In genomic region chr3:31785734-31786133, GRCh38 we compare ENCODE assay signal across 30 cellular contexts.
"Had no signal": no experiment of that assay in that cellular context is flagged by ENCODE, and none has a peak within 500 bp of the region (broad histone marks: within the 10 kb centered on the region; RNA-seq: fewer than 3 reads in every experiment).

No MANE protein-coding gene starts in this region.

- DNase-seq: activated CD4-positive, alpha-beta T cell treated with anti-CD3 and anti-CD28 coated beads for 36 hours; activated CD4-positive, alpha-beta T cell treated with anti-CD3 and anti-CD28 coated beads, Interleukin-2, amount 10 ng/mL, durations not matched to agents 7 days and 5 days; activated CD4-positive, alpha-beta T cell treated with anti-CD3 and anti-CD28 coated beads, Interleukin-2, amount 50 U/mL, for 48 hours; activated CD8-positive, alpha-beta T cell treated with anti-CD3 and anti-CD28 coated beads, Interleukin-2, amount 10 ng/mL, durations not matched to agents 7 days and 5 days; activated gamma-delta T cell; activated naive CD4-positive, alpha-beta T cell treated with Interleukin-2 at 50 U/mL for 16 hours; activated naive CD8-positive, alpha-beta T cell treated with anti-CD3 and anti-CD28 coated beads, Interleukin-2, amount 10 ng/mL, durations not matched to agents 7 days and 5 days; activated T-cell treated with anti-CD3 and anti-CD28 coated beads, Interleukin-2, amount 50 U/mL, for 24 hours; body of pancreas; caudate nucleus; NCI-H1105; NCI-H1417 treated with DMSO at 0.1 percent for 48 hours; NCI-H187 treated with DMSO at 0.1 percent for 48 hours; NCI-H2081; NCI-H2171 treated with DMSO at 0.1 percent for 48 hours; NCI-H2227 treated with DMSO at 0.1 percent for 48 hours; NCI-H446; NCI-H524; NCI-H69; NCI-H82; Right ventricle myocardium superior; SJCRH30 had no signal

- H3K4me1 ChIP-seq: body of pancreas, breast epithelium, SJCRH30 had no signal

- H3K9me3 ChIP-seq: body of pancreas, breast epithelium, SJCRH30 had no signal

- H3K27me3 Mint-ChIP-seq: activated CD4-positive, alpha-beta T cell treated with anti-CD3 and anti-CD28 coated beads, Interleukin-2, amount 10 ng/mL, durations not matched to agents 7 days and 5 days; activated naive CD4-positive, alpha-beta T cell treated with anti-CD3 and anti-CD28 coated beads, Interleukin-2, amount 50 U/mL, for 24 hours had no signal

- H3K27me3 ChIP-seq: body of pancreas, breast epithelium, SJCRH30 had no signal

- H3K27ac ChIP-seq: body of pancreas, KMS-11, SJCRH30, SK-N-MC had no signal

- H3K4me2 ChIP-seq: KMS-11 had no signal

- H3K9me3 Mint-ChIP-seq: activated CD4-positive, alpha-beta T cell treated with anti-CD3 and anti-CD28 coated beads, Interleukin-2, amount 10 ng/mL, durations not matched to agents 7 days and 5 days; activated naive CD4-positive, alpha-beta T cell treated with anti-CD3 and anti-CD28 coated beads, Interleukin-2, amount 50 U/mL, for 24 hours; activated naive CD8-positive, alpha-beta T cell treated with anti-CD3 and anti-CD28 coated beads, Interleukin-2, amount 10 ng/mL, durations not matched to agents 7 days and 5 days; activated T-cell treated with anti-CD3 and anti-CD28 coated beads, Interleukin-2, amount 50 U/mL, for 24 hours; activated T-helper 2 cell treated with anti-CD3 and anti-CD28 coated beads, Interferon-gamma antibody, Interleukin-2, Interleukin-4, amounts not matched to agents 10 μg/mL and 5 μg/mL and 100 μg/mL, durations not matched to agents 14 hours and 24 hours and 36 hours; T-helper 2 cell treated with Interferon-gamma antibody and Interleukin-4, amounts not matched to agents 5 μg/mL and 100 μg/mL, for 36 hours had no signal

- H3K36me3 ChIP-seq: breast epithelium, SJCRH30 had no signal

- H3K4me1 Mint-ChIP-seq: activated CD4-positive, alpha-beta T cell treated with anti-CD3 and anti-CD28 coated beads for 36 hours; activated CD4-positive, alpha-beta T cell treated with anti-CD3 and anti-CD28 coated beads, Interleukin-2, amount 10 ng/mL, durations not matched to agents 7 days and 5 days; activated naive CD4-positive, alpha-beta T cell treated with anti-CD3 and anti-CD28 coated beads, Interleukin-2, amount 50 U/mL, for 24 hours; activated naive CD8-positive, alpha-beta T cell treated with anti-CD3 and anti-CD28 coated beads, Interleukin-2, amount 10 ng/mL, durations not matched to agents 7 days and 5 days had no signal

- H3K9ac ChIP-seq: KMS-11 had no signal

- H3K36me3 Mint-ChIP-seq: activated naive CD4-positive, alpha-beta T cell treated with anti-CD3 and anti-CD28 coated beads, Interleukin-2, amount 50 U/mL, for 24 hours; activated naive CD8-positive, alpha-beta T cell treated with anti-CD3 and anti-CD28 coated beads, Interleukin-2, amount 10 ng/mL, durations not matched to agents 7 days and 5 days had no signal

- H3K4me3 Mint-ChIP-seq: activated CD4-positive, alpha-beta T cell treated with anti-CD3 and anti-CD28 coated beads for 36 hours; activated CD4-positive, alpha-beta T cell treated with anti-CD3 and anti-CD28 coated beads, Interleukin-2, amount 10 ng/mL, durations not matched to agents 7 days and 5 days; activated CD8-positive, alpha-beta T cell treated with anti-CD3 and anti-CD28 coated beads, Interleukin-2, amount 10 ng/mL, durations not matched to agents 7 days and 5 days; activated naive CD4-positive, alpha-beta T cell treated with anti-CD3 and anti-CD28 coated beads, Interleukin-2, amount 50 U/mL, for 24 hours; activated naive CD8-positive, alpha-beta T cell treated with anti-CD3 and anti-CD28 coated beads, Interleukin-2, amount 10 ng/mL, durations not matched to agents 7 days and 5 days; activated T-cell treated with anti-CD3 and anti-CD28 coated beads, Interleukin-2, amount 50 U/mL, for 24 hours; T-helper 1 cell treated with Interleukin-12 subunit alpha and Interleukin-12 subunit beta and Interleukin-4 antibody, amounts not matched to agents 30 μg/mL and 1 μg/mL, for 36 hours; T-helper 2 cell treated with Interferon-gamma antibody and Interleukin-4, amounts not matched to agents 5 μg/mL and 100 μg/mL, for 36 hours had no signal

- ATAC-seq: activated CD4-positive, alpha-beta T cell treated with anti-CD3 and anti-CD28 coated beads for 36 hours; activated CD4-positive, CD25-positive, alpha-beta regulatory T cell treated with anti-CD3 and anti-CD28 coated beads, Interleukin-2, amount 50 U/mL, for 24 hours; activated CD8-positive, alpha-beta T cell treated with anti-CD3 and anti-CD28 coated beads, Interleukin-2, amount 10 ng/mL, durations not matched to agents 7 days and 5 days; body of pancreas had no signal

- H3K27ac Mint-ChIP-seq: activated CD4-positive, alpha-beta T cell treated with anti-CD3 and anti-CD28 coated beads for 36 hours; activated CD4-positive, alpha-beta T cell treated with anti-CD3 and anti-CD28 coated beads, Interleukin-2, amount 10 ng/mL, durations not matched to agents 7 days and 5 days; activated CD8-positive, alpha-beta T cell treated with anti-CD3 and anti-CD28 coated beads, Interleukin-2, amount 10 ng/mL, durations not matched to agents 7 days and 5 days; activated naive CD4-positive, alpha-beta T cell treated with anti-CD3 and anti-CD28 coated beads, Interleukin-2, amount 50 U/mL, for 24 hours; activated naive CD8-positive, alpha-beta T cell treated with anti-CD3 and anti-CD28 coated beads, Interleukin-2, amount 10 ng/mL, durations not matched to agents 7 days and 5 days; activated T-cell treated with anti-CD3 and anti-CD28 coated beads, Interleukin-2, amount 50 U/mL, for 24 hours; activated T-helper 2 cell treated with anti-CD3 and anti-CD28 coated beads, Interferon-gamma antibody, Interleukin-2, Interleukin-4, amounts not matched to agents 10 μg/mL and 5 μg/mL and 100 μg/mL, durations not matched to agents 14 hours and 24 hours and 36 hours; T-helper 1 cell treated with Interleukin-12 subunit alpha and Interleukin-12 subunit beta and Interleukin-4 antibody, amounts not matched to agents 30 μg/mL and 1 μg/mL, for 36 hours; T-helper 2 cell treated with Interferon-gamma antibody and Interleukin-4, amounts not matched to agents 5 μg/mL and 100 μg/mL, for 36 hours had no signal

- H3K4me3 ChIP-seq: body of pancreas, breast epithelium, SJCRH30, SK-N-MC had no signal
